17 cellular contexts compared by ENCODE assay signal in the genomic region with DNA sequence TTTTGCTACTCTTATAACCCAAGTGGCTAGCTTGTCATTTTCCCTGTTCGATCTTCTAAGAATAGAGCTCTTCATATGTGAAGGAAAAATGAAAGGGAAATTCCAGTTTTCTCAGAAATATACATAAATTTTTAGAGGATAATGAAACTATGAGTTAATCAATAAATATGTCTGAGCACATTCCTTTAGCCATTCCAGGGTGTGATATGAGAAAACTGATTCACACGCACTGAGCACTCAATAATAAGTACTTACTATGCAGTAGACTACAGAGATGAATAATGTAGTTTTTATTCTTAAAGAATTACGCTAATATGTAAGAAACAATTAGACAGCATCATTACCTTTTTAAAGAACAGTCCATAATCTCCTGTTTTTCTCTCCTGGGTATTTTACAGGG.
DNase-seq lines count a peak whose midpoint lies in the region; ATAC-seq, FAIRE-seq and TF ChIP-seq lines count a peak whose summit lies in the region.
"Had no signal": no experiment of that assay in that cellular context is flagged by ENCODE, and none has a peak within 500 bp of the region (broad histone marks: within the 10 kb centered on the region; RNA-seq: fewer than 3 reads in every experiment).

No MANE protein-coding gene starts in this region.

- TF ChIP-seq EP300 in K562 (IDR thresholded peaks at IDR 0.05; ENCODE audit: low read length), result no peak

- peak overlapping the region; percentile 81 for H3K27ac ChIP-seq in HUES48 (ENCODE audit: low read depth, low read length)
- H3K27ac ChIP-seq in K562 (ENCODE audit: extremely low read depth, low read depth, low read length), result no peak overlapping the region
- H3K27ac ChIP-seq: upper lobe of left lung had no signal

- in situ Hi-C loops in K562 (cut with MboI), result loop anchor here (5.0 to 10.0 kb wide), 2 partner anchors 65 to 263 kb away; no protein-coding TSS in a partner anchor

- H3K4me2 ChIP-seq in K562 (ENCODE audit: insufficient read depth, low read length) (no peak overlapping the region), skeletal muscle satellite cell (ENCODE audit: low read length) (peak overlapping the region; percentile 30)

- H3K27me3 ChIP-seq in HUES48 (ENCODE audit: control insufficient read depth, insufficient read depth, low read length) (no peaks in the 10 kb centered on the region), K562 (ENCODE audit: control insufficient read depth in 2 of 2, insufficient read depth in 2 of 2, low read length in 2 of 2) (no peaks in the 10 kb centered on the region), skeletal muscle satellite cell (ENCODE audit: control insufficient read depth, insufficient read depth, low read length) (no peaks in the 10 kb centered on the region)
- H3K27me3 ChIP-seq: BE2C, MG63, upper lobe of left lung had no signal

- 68% methylated on average over 3 of the region's 3 CpGs for WGBS in K562 (ENCODE audit: insufficient coverage, low coverage, missing lambda C conversion rate)

- H3K4me1 ChIP-seq in HUES48 (ENCODE audit: control insufficient read depth, insufficient read depth, low read length) (peaks cover 22% of the 10 kb centered on the region; the same call in 1 of the 2 replicates), K562 (replicated peaks in 1 of 2; ENCODE audit: control insufficient read depth in 2 of 2, insufficient read depth in 2 of 2, low read length in 2 of 2) (peaks cover 2 to 30% of the 10 kb centered on the region in 2 experiments; a peak in 3 of 5 replicates), skeletal muscle satellite cell (ENCODE audit: control insufficient read depth, insufficient read depth, low read length) (peaks cover 59% of the 10 kb centered on the region)

- DNase-seq in K562 (ENCODE audit: extremely low read depth in 1 of 4, low spot score in 3 of 4) (no peak), kidney tubule cell (ENCODE audit: low spot score) (peak; percentile 70), activated T-cell treated with anti-CD3 and anti-CD28 coated beads for 4 hours (no peak)
- no peak for DNase-seq in stimulated activated CD4-positive, alpha-beta T cell treated with anti-CD3 and anti-CD28 coated beads, Interleukin-1b, Interleukin-23, amount 100 ng/mL, for 48 hours
- DNase-seq in activated CD8-positive, alpha-beta memory T cell treated with anti-CD3 and anti-CD28 coated beads for 24 hours, result no peak
- DNase-seq: BE2C; kidney; MG63; naive B cell; NCI-H2171 treated with DMSO at 0.1 percent for 48 hours; NCI-H526 treated with DMSO at 0.1 percent for 48 hours; posterior cingulate gyrus; stimulated activated naive CD8-positive, alpha-beta T cell treated with anti-CD3 and anti-CD28 coated beads, Interleukin-15, amount 100 ng/mL, for 72 hours; upper lobe of left lung had no signal

- H3K4me3 ChIP-seq in HUES48 (ENCODE audit: low read depth, low read length) (no peak overlapping the region), K562 (no peak overlapping the region), skeletal muscle satellite cell (ENCODE audit: low read length) (no peak overlapping the region)
- H3K4me3 ChIP-seq: MG63, upper lobe of left lung had no signal

- TF ChIP-seq POLR2A in K562 (conservative IDR thresholded peaks at IDR 0.05), result no peak

- TF ChIP-seq CTCF in K562 (IDR thresholded peaks at IDR 0.05 in 2 of 3, conservative IDR thresholded peaks at IDR 0.05 in 1 of 3; ENCODE audit: insufficient read depth in 2 of 3, low read depth in 1 of 3, low read length in 3 of 3), result no peak

- no peaks in the 10 kb centered on the region for H3K9me1 ChIP-seq in K562 (ENCODE audit: control insufficient read depth, insufficient read depth, low read length)

- ATAC-seq in K562, result no peak
- ATAC-seq: stimulated activated naive CD8-positive, alpha-beta T cell treated with anti-CD3 and anti-CD28 coated beads, Interleukin-15, amount 100 ng/mL, for 72 hours had no signal

- POLR2A ChIA-PET in K562 (lab: Yijun Ruan, JAX), result interaction anchor here (1.0 to 1.6 kb wide), 3 partner anchors 10 to 266 kb away, joined by 3 to 5 read pairs (median 4); no protein-coding TSS in a partner anchor

- no TSS peak for BruUV-seq in K562 (replicated peaks; lab: Mats Ljungman, UMichigan)

- H3K9ac ChIP-seq in HUES48 (ENCODE audit: low read depth, low read length) (no peak overlapping the region), K562 (ENCODE audit: insufficient read depth in 1 of 2, low read depth in 2 of 2, low read length in 2 of 2) (no peak overlapping the region), skeletal muscle satellite cell (ENCODE audit: low read depth, low read length) (peak overlapping the region; percentile 4)

- H4K20me1 ChIP-seq in K562 (replicated peaks; ENCODE audit: control insufficient read depth, insufficient read depth, low read length), result no peaks in the 10 kb centered on the region

- no peaks in the 10 kb centered on the region for H3K36me3 ChIP-seq in HUES48 (ENCODE audit: control insufficient read depth, insufficient read depth, low read length)
- H3K36me3 ChIP-seq in K562 (ENCODE audit: control insufficient read depth, insufficient read depth, low read length), result no peaks in the 10 kb centered on the region
- peaks cover 7% of the 10 kb centered on the region for H3K36me3 ChIP-seq in skeletal muscle satellite cell (ENCODE audit: insufficient read depth, low read length)
- H3K36me3 ChIP-seq: BE2C, MG63 had no signal

- peak overlapping the region; percentile 95 for H2AFZ ChIP-seq in K562 (ENCODE audit: low read depth, low read length)

- FAIRE-seq in K562 (lab: Jason Lieb, UNC), result no peak
- FAIRE-seq: GM18507, kidney had no signal

- intact Hi-C loops in K562 (cut with micrococcal nuclease), result loop anchor here (5.0 kb wide), 1 partner anchor 160 kb away; no protein-coding TSS in a partner anchor

- CTCF ChIA-PET in K562 (lab: Yijun Ruan, JAX; ENCODE audit: low intra/inter-chr PET ratio), result no interaction called here

- no peaks in the 10 kb centered on the region for H3K9me3 ChIP-seq in HUES48 (ENCODE audit: control insufficient read depth, insufficient read depth, low read length)
- no peaks in the 10 kb centered on the region for H3K9me3 ChIP-seq in K562 (replicated peaks; ENCODE audit: control insufficient read depth, insufficient read depth, low read depth, low read length)
- H3K9me3 ChIP-seq in skeletal muscle satellite cell (replicated peaks; ENCODE audit: low read length), result no peaks in the 10 kb centered on the region
- H3K9me3 ChIP-seq: BE2C, MG63, upper lobe of left lung had no signal

- no peaks in the 10 kb centered on the region for H3K79me2 ChIP-seq in K562 (ENCODE audit: control insufficient read depth, insufficient read depth, low read length)

- no peak for TF ChIP-seq RAD21 in K562 (CRISPR knock-in tag; conservative IDR thresholded peaks at IDR 0.05 in 1 of 2, IDR thresholded peaks at IDR 0.05 in 1 of 2)

TF ChIP-seq in K562, 482 proteins besides CTCF, POLR2A, EP300 and RAD21 (continues in another document):
- TF ChIP-seq, protein P1, sequence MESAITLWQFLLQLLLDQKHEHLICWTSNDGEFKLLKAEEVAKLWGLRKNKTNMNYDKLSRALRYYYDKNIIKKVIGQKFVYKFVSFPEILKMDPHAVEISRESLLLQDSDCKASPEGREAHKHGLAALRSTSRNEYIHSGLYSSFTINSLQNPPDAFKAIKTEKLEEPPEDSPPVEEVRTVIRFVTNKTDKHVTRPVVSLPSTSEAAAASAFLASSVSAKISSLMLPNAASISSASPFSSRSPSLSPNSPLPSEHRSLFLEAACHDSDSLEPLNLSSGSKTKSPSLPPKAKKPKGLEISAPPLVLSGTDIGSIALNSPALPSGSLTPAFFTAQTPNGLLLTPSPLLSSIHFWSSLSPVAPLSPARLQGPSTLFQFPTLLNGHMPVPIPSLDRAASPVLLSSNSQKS (CRISPR knock-in tag; IDR thresholded peaks at IDR 0.05), result no peak
- TF ChIP-seq HSF4 (CRISPR knock-in tag; IDR thresholded peaks at IDR 0.05; ENCODE audit: borderline replicate concordance) (no peak), XRCC4 (IDR thresholded peaks at IDR 0.05; ENCODE audit: extremely low read depth, insufficient read depth, insufficient read length) (no peak), MCM7 (IDR thresholded peaks at IDR 0.05) (no peak), ZNF174 (CRISPR knock-in tag; IDR thresholded peaks at IDR 0.05) (no peak), KDM2B (CRISPR knock-in tag; IDR thresholded peaks at IDR 0.05) (no peak), C11orf30 (IDR thresholded peaks at IDR 0.05; ENCODE audit: low read depth) (no peak)
- TF ChIP-seq, protein P2, sequence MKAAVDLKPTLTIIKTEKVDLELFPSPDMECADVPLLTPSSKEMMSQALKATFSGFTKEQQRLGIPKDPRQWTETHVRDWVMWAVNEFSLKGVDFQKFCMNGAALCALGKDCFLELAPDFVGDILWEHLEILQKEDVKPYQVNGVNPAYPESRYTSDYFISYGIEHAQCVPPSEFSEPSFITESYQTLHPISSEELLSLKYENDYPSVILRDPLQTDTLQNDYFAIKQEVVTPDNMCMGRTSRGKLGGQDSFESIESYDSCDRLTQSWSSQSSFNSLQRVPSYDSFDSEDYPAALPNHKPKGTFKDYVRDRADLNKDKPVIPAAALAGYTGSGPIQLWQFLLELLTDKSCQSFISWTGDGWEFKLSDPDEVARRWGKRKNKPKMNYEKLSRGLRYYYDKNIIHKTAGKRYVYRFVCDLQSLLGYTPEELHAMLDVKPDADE (conservative IDR thresholded peaks at IDR 0.05; ENCODE audit: control insufficient read depth, low read depth, low read length), result no peak
- TF ChIP-seq, protein P3, sequence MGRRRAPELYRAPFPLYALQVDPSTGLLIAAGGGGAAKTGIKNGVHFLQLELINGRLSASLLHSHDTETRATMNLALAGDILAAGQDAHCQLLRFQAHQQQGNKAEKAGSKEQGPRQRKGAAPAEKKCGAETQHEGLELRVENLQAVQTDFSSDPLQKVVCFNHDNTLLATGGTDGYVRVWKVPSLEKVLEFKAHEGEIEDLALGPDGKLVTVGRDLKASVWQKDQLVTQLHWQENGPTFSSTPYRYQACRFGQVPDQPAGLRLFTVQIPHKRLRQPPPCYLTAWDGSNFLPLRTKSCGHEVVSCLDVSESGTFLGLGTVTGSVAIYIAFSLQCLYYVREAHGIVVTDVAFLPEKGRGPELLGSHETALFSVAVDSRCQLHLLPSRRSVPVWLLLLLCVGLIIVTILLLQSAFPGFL (CRISPR knock-in tag; IDR thresholded peaks at IDR 0.05), result no peak
- TF ChIP-seq, protein P4, sequence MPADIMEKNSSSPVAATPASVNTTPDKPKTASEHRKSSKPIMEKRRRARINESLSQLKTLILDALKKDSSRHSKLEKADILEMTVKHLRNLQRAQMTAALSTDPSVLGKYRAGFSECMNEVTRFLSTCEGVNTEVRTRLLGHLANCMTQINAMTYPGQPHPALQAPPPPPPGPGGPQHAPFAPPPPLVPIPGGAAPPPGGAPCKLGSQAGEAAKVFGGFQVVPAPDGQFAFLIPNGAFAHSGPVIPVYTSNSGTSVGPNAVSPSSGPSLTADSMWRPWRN (IDR thresholded peaks at IDR 0.05; ENCODE audit: low read depth), result no peak
